ENCODE assay signal across 17 cellular contexts in the genomic region with DNA sequence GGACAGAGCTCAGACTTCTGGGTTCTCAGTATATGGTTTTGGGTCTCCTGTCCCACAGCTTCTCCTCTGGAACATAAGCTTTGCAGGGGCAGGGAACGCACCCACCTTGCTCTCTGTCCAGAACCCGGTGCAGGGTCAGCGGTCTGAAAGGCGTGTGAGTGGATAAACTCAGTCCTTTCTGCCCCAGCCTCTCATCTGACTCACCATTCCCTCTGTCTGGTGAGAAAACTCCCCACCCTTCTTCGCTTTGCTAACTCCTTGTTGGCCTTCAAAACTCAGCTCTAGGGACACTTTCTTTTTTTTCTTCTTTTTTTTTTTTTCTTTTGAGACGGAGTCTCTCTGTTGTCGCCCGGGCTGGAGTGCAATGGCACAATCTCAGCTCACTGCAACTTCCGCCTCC.
"Had no signal": no experiment of that assay in that cellular context is flagged by ENCODE, and none has a peak within 500 bp of the region (broad histone marks: within the 10 kb centered on the region; RNA-seq: fewer than 3 reads in every experiment).

No MANE protein-coding gene starts in this region.

- H3K36me3 ChIP-seq: heart right ventricle, neutrophil, right atrium auricular region, sigmoid colon had no signal

- H3K27me3 ChIP-seq: right atrium auricular region had no signal

- H3K4me3 Mint-ChIP-seq: naive thymus-derived CD8-positive, alpha-beta T cell had no signal

- H3K27ac ChIP-seq: coronary artery, heart right ventricle, neutrophil, right atrium auricular region, sigmoid colon had no signal

- DNase-seq: effector CD4-positive, alpha-beta T cell; heart right ventricle; hypothalamus; kidney glomerular epithelial cell; mucosa of descending colon; naive thymus-derived CD8-positive, alpha-beta T cell; sigmoid colon; small intestine; stimulated activated CD4-positive, alpha-beta T cell treated with anti-CD3 and anti-CD28 coated beads, Interleukin-12 subunit alpha, Interleukin-12 subunit beta, amount 100 ng/mL, for 4 hours; stimulated activated naive CD4-positive, alpha-beta T cell treated with Interleukin-2 at 50 U/mL for 16 hours; trophoblast cell had no signal

- H3K4me1 ChIP-seq: heart right ventricle, right atrium auricular region, sigmoid colon had no signal

- H3K9me3 ChIP-seq: mucosa of descending colon, neutrophil, right atrium auricular region, sigmoid colon had no signal

- H3K4me3 ChIP-seq: coronary artery, heart right ventricle, mucosa of descending colon, right atrium auricular region, sigmoid colon had no signal

- H3K36me3 Mint-ChIP-seq: naive thymus-derived CD8-positive, alpha-beta T cell had no signal

- FAIRE-seq: frontal cortex, islet of Langerhans, small intestine, urothelium cell line had no signal
